ENCODE assay signal across 18 cellular contexts in genomic region chr4:151097759-151098158, GRCh38. TPM values are rescaled to one million over a fixed set of nuclear protein-coding genes. Genes with fewer than 3 reads are reported as not detected.
DNase-seq lines count a peak whose midpoint lies in the region; ATAC-seq, FAIRE-seq and TF ChIP-seq lines count a peak whose summit lies in the region.
"Had no signal": no experiment of that assay in that cellular context is flagged by ENCODE, and none has a peak within 500 bp of the region (broad histone marks: within the 10 kb centered on the region; RNA-seq: fewer than 3 reads in every experiment).

No MANE protein-coding gene starts in this region.

- peaks cover 54% of the 10 kb centered on the region for H3K4me1 Mint-ChIP-seq in activated CD8-positive, alpha-beta memory T cell treated with anti-CD3 and anti-CD28 coated beads, Interleukin-2, amount 10 ng/mL, durations not matched to agents 7 days and 5 days
- H3K4me1 Mint-ChIP-seq in stimulated activated memory B cell treated with anti-CD40 and anti-IgM and Interleukin-4, amounts not matched to agents 10 μg/mL and 1 μg/mL and 100 μg/mL, for 72 hours = peaks cover 44% of the 10 kb centered on the region

- TF ChIP-seq CTCF in OCI-LY3 (IDR thresholded peaks at IDR 0.05; ENCODE audit: low read depth, low read length) = no peak
- no peak for TF ChIP-seq CTCF in GM12878 (IDR thresholded peaks at IDR 0.05 in 2 of 3, conservative IDR thresholded peaks at IDR 0.05 in 1 of 3; ENCODE audit: control insufficient read depth in 2 of 3, extremely low read depth in 1 of 3, insufficient read depth in 1 of 3, low read depth in 3 of 3, low read length in 3 of 3)
- TF ChIP-seq CTCF in heart left ventricle (IDR thresholded peaks at IDR 0.05) = no peak
- TF ChIP-seq CTCF in adrenal gland (IDR thresholded peaks at IDR 0.05) = no peak

- intact Hi-C loops in GM12878 (cut with micrococcal nuclease; ENCODE audit: unreplicated experiment) (loop anchor here (5.0 kb wide), 2 partner anchors 45 to 65 kb away; no protein-coding TSS in a partner anchor), heart left ventricle (cut with DNase I) (loop anchor here in 1 of 10 donors (5.0 kb wide), 1 partner anchor 80 kb away; the partner anchor contains the start of gene LRBA), adrenal gland (cut with DNase I) (no loop called here)

- RAD21 ChIA-PET in GM12878 (lab: Charles Lee; ENCODE audit: unreplicated experiment) = interaction anchor here (1.0 to 2.6 kb wide), 6 partner anchors 20 to 155 kb away, joined by 3 to 13 read pairs (median 4); no protein-coding TSS in a partner anchor

- H3K36me3 Mint-ChIP-seq in activated CD8-positive, alpha-beta memory T cell treated with anti-CD3 and anti-CD28 coated beads, Interleukin-2, amount 10 ng/mL, durations not matched to agents 7 days and 5 days = peaks cover 35% of the 10 kb centered on the region
- peaks cover 31% of the 10 kb centered on the region for H3K36me3 Mint-ChIP-seq in stimulated activated memory B cell treated with anti-CD40 and anti-IgM and Interleukin-4, amounts not matched to agents 10 μg/mL and 1 μg/mL and 100 μg/mL, for 72 hours

- H3K9me3 ChIP-seq in OCI-LY3 (ENCODE audit: insufficient read depth, low read length) = no peaks in the 10 kb centered on the region
- H3K9me3 ChIP-seq in GM12878 (replicated peaks; ENCODE audit: control insufficient read depth, insufficient read depth, low read length) = no peaks in the 10 kb centered on the region
- no peaks in the 10 kb centered on the region for H3K9me3 ChIP-seq in heart left ventricle
- no peaks in the 10 kb centered on the region for H3K9me3 ChIP-seq in adrenal gland (replicated peaks in 1 of 3)
- H3K9me3 ChIP-seq: ascending aorta, mucosa of descending colon had no signal

- peaks cover 34% of the 10 kb centered on the region for H3K79me2 ChIP-seq in OCI-LY3 (ENCODE audit: low read length)
- H3K79me2 ChIP-seq in GM12878 (ENCODE audit: control insufficient read depth, insufficient read depth, low read length) = peaks cover 33% of the 10 kb centered on the region

- POLR2A ChIA-PET in GM12878 (lab: Charles Lee) = interaction anchor here (0.7 to 3.2 kb wide), 2 partner anchors 82 to 110 kb away, joined by 3 to 17 read pairs; partner anchors contain the start of gene LRBA

- TF ChIP-seq EP300 in GM12878 (IDR thresholded peaks at IDR 0.05; ENCODE audit: borderline replicate concordance in 1 of 2, control insufficient read depth in 1 of 2, low read depth in 2 of 2, low read length in 2 of 2) = no peak

- SMC1A ChIA-PET in GM12878 (lab: Charles Lee; ENCODE audit: uncharacterized antibody, unreplicated experiment) = interaction anchor here (1.0 to 3.1 kb wide), 8 partner anchors 20 to 230 kb away, joined by 3 to 14 read pairs (median 7); no protein-coding TSS in a partner anchor

- H3K27me3 ChIP-seq in OCI-LY3 (ENCODE audit: low read depth, low read length) = no peaks in the 10 kb centered on the region
- H3K27me3 ChIP-seq in GM12878 (replicated peaks in 1 of 2; ENCODE audit: control insufficient read depth in 2 of 2, insufficient read depth in 2 of 2, low read length in 1 of 2) = no peaks in the 10 kb centered on the region
- no peaks in the 10 kb centered on the region for H3K27me3 ChIP-seq in heart left ventricle
- no peaks in the 10 kb centered on the region for H3K27me3 ChIP-seq in adrenal gland
- H3K27me3 ChIP-seq: ascending aorta had no signal

- H3K27ac ChIP-seq in OCI-LY3 (ENCODE audit: low read length) (peak overlapping the region; percentile 92), GM12878 (ENCODE audit: control insufficient read depth, insufficient read depth) (peak overlapping the region; percentile 78), heart left ventricle (peak overlapping the region in 1 of 12 donors; percentile 95), adrenal gland (peak overlapping the region in 1 of 5 donors; percentile 57)
- H3K27ac ChIP-seq: ascending aorta, VCaP had no signal

- TF ChIP-seq RAD21 in GM12878 (IDR thresholded peaks at IDR 0.05; ENCODE audit: insufficient read depth, low read depth, low read length) = no peak

- in situ Hi-C loops in GM12878 (cut with MboI) = no loop called here

- H4K20me1 ChIP-seq in OCI-LY3 (ENCODE audit: insufficient read depth, low read length) (peaks cover 29% of the 10 kb centered on the region), GM12878 (ENCODE audit: control insufficient read depth, insufficient read depth) (peaks cover 6% of the 10 kb centered on the region)

- peak overlapping the region; percentile 92 for H3K4me3 ChIP-seq in OCI-LY3 (ENCODE audit: low read length)
- 0 out of 2 replicates have a peak overlapping the region, but pooled peaks have one; percentile 5 for H3K4me3 ChIP-seq in GM12878
- no peak overlapping the region for H3K4me3 ChIP-seq in heart left ventricle
- no peak overlapping the region for H3K4me3 ChIP-seq in adrenal gland
- H3K4me3 ChIP-seq: ascending aorta, mucosa of descending colon, smooth muscle cell had no signal

- H3K4me1 ChIP-seq in OCI-LY3 (ENCODE audit: low read length) = peaks cover 50% of the 10 kb centered on the region
- H3K4me1 ChIP-seq in GM12878 (ENCODE audit: control insufficient read depth, insufficient read depth, low read length) = peaks cover 23% of the 10 kb centered on the region
- H3K4me1 ChIP-seq in heart left ventricle = peaks cover 3 to 33% (median 17%) of the 10 kb centered on the region in 12 donors
- peaks cover 8 to 23% of the 10 kb centered on the region in 2 donors for H3K4me1 ChIP-seq in adrenal gland (replicated peaks in 1 of 2)

- no peak for DNase-seq in activated CD8-positive, alpha-beta memory T cell treated with anti-CD3 and anti-CD28 coated beads, Interleukin-2, amount 10 ng/mL, durations not matched to agents 7 days and 5 days
- DNase-seq in activated CD8-positive, alpha-beta memory T cell treated with anti-CD3 and anti-CD28 coated beads for 24 hours = no peak
- DNase-seq in GM12878 (ENCODE audit: low read depth, low spot score) = no peak
- DNase-seq in heart left ventricle = no peak
- no peak for DNase-seq in adrenal gland
- DNase-seq: EL, NCI-H1105, NCI-H2171, NCI-H748 treated with DMSO at 0.1 percent for 48 hours had no signal

- no peaks in the 10 kb centered on the region for H3K9me3 Mint-ChIP-seq in activated CD8-positive, alpha-beta memory T cell treated with anti-CD3 and anti-CD28 coated beads, Interleukin-2, amount 10 ng/mL, durations not matched to agents 7 days and 5 days (ENCODE audit: low read depth)
- no peaks in the 10 kb centered on the region for H3K9me3 Mint-ChIP-seq in stimulated activated memory B cell treated with anti-CD40 and anti-IgM and Interleukin-4, amounts not matched to agents 10 μg/mL and 1 μg/mL and 100 μg/mL, for 72 hours

- H3K36me3 ChIP-seq in OCI-LY3 (replicated peaks; ENCODE audit: low read depth, low read length) = peaks cover 31% of the 10 kb centered on the region
- H3K36me3 ChIP-seq in GM12878 (ENCODE audit: control insufficient read depth in 2 of 2, insufficient read depth in 2 of 2, low read length in 1 of 2) = peaks cover 0 to 17% of the 10 kb centered on the region in 2 experiments; a peak in 2 of 4 replicates
- peaks cover 0 to 26% (median 23%) of the 10 kb centered on the region in 9 donors for H3K36me3 ChIP-seq in heart left ventricle
- peaks cover 0 to 16% of the 10 kb centered on the region in 2 donors for H3K36me3 ChIP-seq in adrenal gland (replicated peaks in 1 of 2)

- ATAC-seq in activated CD8-positive, alpha-beta memory T cell treated with anti-CD3 and anti-CD28 coated beads, Interleukin-2, amount 10 ng/mL, durations not matched to agents 7 days and 5 days = no peak
- ATAC-seq in GM12878 (no peak), heart left ventricle (no peak), GM19397 (IDR thresholded peaks at IDR 0.05; ENCODE audit: unreplicated experiment) (no peak)
- no peak for ATAC-seq in stimulated activated memory B cell treated with anti-CD40 and anti-IgM and Interleukin-4, amounts not matched to agents 10 μg/mL and 1 μg/mL and 100 μg/mL, for 72 hours
- ATAC-seq: left cardiac atrium, mucosa of descending colon had no signal

- peak overlapping the region; percentile 99 for H3K27ac Mint-ChIP-seq in activated CD8-positive, alpha-beta memory T cell treated with anti-CD3 and anti-CD28 coated beads, Interleukin-2, amount 10 ng/mL, durations not matched to agents 7 days and 5 days
- H3K27ac Mint-ChIP-seq in stimulated activated memory B cell treated with anti-CD40 and anti-IgM and Interleukin-4, amounts not matched to agents 10 μg/mL and 1 μg/mL and 100 μg/mL, for 72 hours = peak overlapping the region; percentile 99

- peak overlapping the region; percentile 79 for H3K9ac ChIP-seq in OCI-LY3 (ENCODE audit: low read length)
- peak overlapping the region; percentile 69 for H3K9ac ChIP-seq in GM12878 (ENCODE audit: control insufficient read depth, insufficient read depth, low read length)

- TF ChIP-seq POLR2A in GM12878 (IDR thresholded peaks at IDR 0.05; ENCODE audit: low read depth, low read length) (no peak), heart left ventricle (IDR thresholded peaks at IDR 0.05) (no peak), adrenal gland (IDR thresholded peaks at IDR 0.05) (no peak)

- peak overlapping the region; percentile 83 for H3K4me2 ChIP-seq in OCI-LY3 (ENCODE audit: low read length)
- peak overlapping the region; percentile 82 for H3K4me2 ChIP-seq in GM12878 (ENCODE audit: control insufficient read depth, insufficient read depth)
- H3K4me2 ChIP-seq: smooth muscle cell had no signal

- CTCF ChIA-PET in activated CD8-positive, alpha-beta memory T cell treated with anti-CD3 and anti-CD28 coated beads, Interleukin-2, amount 10 ng/mL, durations not matched to agents 7 days and 5 days (lab: Charles Lee) = interaction anchor here (1.3 to 1.4 kb wide), 2 partner anchors 19 to 83 kb away, joined by 3 to 5 read pairs; no protein-coding TSS in a partner anchor
- CTCF ChIA-PET in GM12878 (lab: Yijun Ruan, JAX) = interaction anchor here (0.6 to 2.5 kb wide), 6 partner anchors 9 to 68 kb away, joined by 3 to 7 read pairs (median 3); no protein-coding TSS in a partner anchor

- BruUV-seq in GM12878 (replicated peaks; lab: Mats Ljungman, UMichigan) = no TSS peak

- WGBS in GM12878 (ENCODE audit: insufficient coverage, insufficient replicate concordance, low lambda C conversion rate, missing lambda C conversion rate) = 83% methylated on average over 3 of the region's 3 CpGs
- 93 to 99% (median 95%) methylated on average over 3 of the region's 3 CpGs for WGBS in heart left ventricle, 4 donors
- 82 to 92% (median 90%) methylated on average over 3 of the region's 3 CpGs for WGBS in adrenal gland, 4 donors

- H3K27me3 Mint-ChIP-seq in activated CD8-positive, alpha-beta memory T cell treated with anti-CD3 and anti-CD28 coated beads, Interleukin-2, amount 10 ng/mL, durations not matched to agents 7 days and 5 days = peaks cover 4% of the 10 kb centered on the region
- no peaks in the 10 kb centered on the region for H3K27me3 Mint-ChIP-seq in stimulated activated memory B cell treated with anti-CD40 and anti-IgM and Interleukin-4, amounts not matched to agents 10 μg/mL and 1 μg/mL and 100 μg/mL, for 72 hours

- FAIRE-seq in GM12878 (lab: Jason Lieb, UNC) = no peak
- FAIRE-seq: RCC 7860 had no signal

- H2AFZ ChIP-seq in OCI-LY3 (ENCODE audit: low read depth, low read length) (peak overlapping the region; percentile 85), GM12878 (ENCODE audit: control insufficient read depth, low read depth, low read length) (peak overlapping the region; percentile 80)

- no peak overlapping the region for H3K4me3 Mint-ChIP-seq in activated CD8-positive, alpha-beta memory T cell treated with anti-CD3 and anti-CD28 coated beads, Interleukin-2, amount 10 ng/mL, durations not matched to agents 7 days and 5 days
- H3K4me3 Mint-ChIP-seq in stimulated activated memory B cell treated with anti-CD40 and anti-IgM and Interleukin-4, amounts not matched to agents 10 μg/mL and 1 μg/mL and 100 μg/mL, for 72 hours = peak overlapping the region; percentile 94

RNA-seq across cellular contexts. Expression of gene RPS3A, which starts 1.7 kb away (rescaled TPM):
- 1,000 to 10,000 TPM; 1,281 to 1,734 TPM for total RNA-seq in activated CD8-positive, alpha-beta memory T cell treated with anti-CD3 and anti-CD28 coated beads, Interleukin-2, amount 10 ng/mL, durations not matched to agents 7 days and 5 days
- total RNA-seq in GM12878 (2013; cell fraction: nucleolus; rRNA removed) = 524 and 558 TPM in 2 replicates
- total RNA-seq in GM12878 (2014; rRNA removed) (2,490 and 2,970 TPM in 2 replicates), GM12878 (2014; rRNA removed; fragmentation: Illumina TruSeq; extraction: Trizol) (4,035 and 4,105 TPM in 2 replicates), GM12878 (2021) (2,962 and 3,106 TPM in 2 replicates), heart left ventricle (1,000 to 10,000 TPM in 4 of 9 donors, 100 to 1,000 TPM in 5; 726 to 1,370 (median 984) TPM), adrenal gland (1,000 to 10,000 TPM; 1,018 to 2,884 (median 1,729) TPM)
- polyA plus RNA-seq in GM12878 (2011; ENCODE audit: low read depth) = 3,094 TPM
- polyA plus RNA-seq in GM12878 (2011; rRNA removed) (5,827 and 8,647 TPM in 2 replicates), GM12878 (2014; fragmentation: Illumina TruSeq; extraction: Trizol) (3,671 and 4,649 TPM in 2 replicates), GM12878 (2014; fragmentation: Nextera tagmentation; extraction: Ambion mirVana) (1,000 to 10,000 TPM; 5,081 to 5,756 TPM), GM12878 (2014; rRNA removed) (2,593 and 3,382 TPM in 2 replicates), GM12878 (2016; fragmentation: Nextera tagmentation; extraction: Ambion mirVana) (1,000 to 10,000 TPM; 1,754 to 1,978 TPM), heart left ventricle (1,000 to 10,000 TPM; 1,080 to 2,393 TPM), adrenal gland (1,000 to 10,000 TPM; 1,248 to 1,664 (median 1,404) TPM)
- 2,333 and 2,782 TPM in 2 replicates for polyA plus RNA-seq in GM12878 (2011; cell fraction: cytosol; rRNA removed)
- 1,077 and 1,354 TPM in 2 replicates for polyA plus RNA-seq in GM12878 (2011; cell fraction: nucleus; rRNA removed)
- 3,101 and 5,084 TPM in 2 replicates for polyA plus RNA-seq in GM12878 (2012)
- polyA minus RNA-seq in GM12878 (2011; rRNA and poly(A)+ RNA removed) = 811 and 1,197 TPM in 2 replicates
- polyA minus RNA-seq in GM12878 (2011; cell fraction: cytosol; rRNA and poly(A)+ RNA removed) = 428 and 462 TPM in 2 replicates
- polyA minus RNA-seq in GM12878 (2011; cell fraction: nucleus; rRNA and poly(A)+ RNA removed) = 147 and 155 TPM in 2 replicates

Comparison
In these comparisons a context has a peak if more than half of its experiments do, and no peak if none do; other contexts are left out.
1. H3K4me3 ChIP-seq: peak in OCI-LY3 (single experiment) and GM12878 (single experiment); none in heart left ventricle (0 of 12) and adrenal gland (0 of 4).